ENCODE assay signal across 19 cellular contexts in genomic region chr22:20607157-20607907, GRCh38.
DNase-seq lines count a peak whose midpoint lies in the region; ATAC-seq, FAIRE-seq and TF ChIP-seq lines count a peak whose summit lies in the region.
"Had no signal": no experiment of that assay in that cellular context is flagged by ENCODE, and none has a peak within 500 bp of the region (broad histone marks: within the 10 kb centered on the region; RNA-seq: fewer than 3 reads in every experiment).

No MANE protein-coding gene starts in this region.

- no peak overlapping the region for H3K9ac ChIP-seq in Karpas-422 (ENCODE audit: low read length)

- no peak overlapping the region for H3K27ac Mint-ChIP-seq in WTC11
- H3K27ac Mint-ChIP-seq in stimulated activated effector memory CD8-positive, alpha-beta T cell treated with anti-CD3 and anti-CD28 coated beads, Interleukin-12 subunit alpha, Interleukin-12 subunit beta, amount 100 ng/mL, for 72 hours, result no peak overlapping the region
- H3K27ac Mint-ChIP-seq: activated B cell treated with CpG ODN at 0.5 μM for 24 hours; activated T-helper 17 cell treated with anti-CD3 and anti-CD28 coated beads, Interleukin-2, amount 50 U/mL, for 72 hours had no signal

- H3K79me2 ChIP-seq in Karpas-422 (ENCODE audit: low read length) (no peaks in the 10 kb centered on the region), osteoblast (ENCODE audit: insufficient read depth, low read length) (no peaks in the 10 kb centered on the region)

- H3K4me2 ChIP-seq in Karpas-422 (ENCODE audit: low read depth, low read length, poor library complexity, severe bottlenecking) (peak overlapping the region; percentile 7), osteoblast (ENCODE audit: insufficient read depth, low read length) (no peak overlapping the region)

- FAIRE-seq in GM12892 (lab: Jason Lieb, UNC), result no peak
- FAIRE-seq: kidney had no signal

- H4K20me1 ChIP-seq in Karpas-422 (ENCODE audit: insufficient read depth, low read depth, low read length), result 0 out of 2 replicates have a peak, but pooled peaks cover 4% of the 10 kb centered on the region
- no peaks in the 10 kb centered on the region for H4K20me1 ChIP-seq in osteoblast (ENCODE audit: insufficient read depth, low read length)

- H3K36me3 ChIP-seq in Karpas-422 (ENCODE audit: insufficient read depth, low read length) (no peaks in the 10 kb centered on the region), osteoblast (ENCODE audit: insufficient read depth, low read length) (no peaks in the 10 kb centered on the region)
- H3K36me3 ChIP-seq: tibial nerve had no signal

- no peaks in the 10 kb centered on the region for H3K9me2 ChIP-seq in Karpas-422 (replicated peaks; ENCODE audit: insufficient read depth, low read length)

- H3K4me3 ChIP-seq in Karpas-422 (ENCODE audit: low read length), result no peak overlapping the region
- no peak overlapping the region for H3K4me3 ChIP-seq in osteoblast (ENCODE audit: insufficient read depth, low read length)
- H3K4me3 ChIP-seq: tibial nerve had no signal

- H3K9me3 Mint-ChIP-seq in WTC11, result no peaks in the 10 kb centered on the region
- H3K9me3 Mint-ChIP-seq in stimulated activated effector memory CD8-positive, alpha-beta T cell treated with anti-CD3 and anti-CD28 coated beads, Interleukin-12 subunit alpha, Interleukin-12 subunit beta, amount 100 ng/mL, for 72 hours, result no peaks in the 10 kb centered on the region
- H3K9me3 Mint-ChIP-seq: activated B cell treated with CpG ODN at 0.5 μM for 24 hours; activated T-helper 17 cell treated with anti-CD3 and anti-CD28 coated beads, Interleukin-2, amount 50 U/mL, for 72 hours had no signal

- ATAC-seq in WTC11 (peak; percentile 3; the same call in 1 of the 2 replicates), GM21381 (IDR thresholded peaks at IDR 0.05; ENCODE audit: unreplicated experiment) (no peak)
- ATAC-seq in stimulated activated effector memory CD8-positive, alpha-beta T cell treated with anti-CD3 and anti-CD28 coated beads, Interleukin-12 subunit alpha, Interleukin-12 subunit beta, amount 100 ng/mL, for 72 hours, result no peak

- no peaks in the 10 kb centered on the region for H3K36me3 Mint-ChIP-seq in WTC11
- no peaks in the 10 kb centered on the region for H3K36me3 Mint-ChIP-seq in stimulated activated effector memory CD8-positive, alpha-beta T cell treated with anti-CD3 and anti-CD28 coated beads, Interleukin-12 subunit alpha, Interleukin-12 subunit beta, amount 100 ng/mL, for 72 hours

- no peak overlapping the region for H2AFZ ChIP-seq in Karpas-422 (ENCODE audit: low read length)
- H2AFZ ChIP-seq in osteoblast (ENCODE audit: low read length), result no peak overlapping the region

- no peaks in the 10 kb centered on the region for H3K9me3 ChIP-seq in Karpas-422 (ENCODE audit: low read length)
- no peaks in the 10 kb centered on the region for H3K9me3 ChIP-seq in osteoblast (ENCODE audit: low read depth, low read length)
- H3K9me3 ChIP-seq: tibial nerve had no signal

- H3K27ac ChIP-seq in Karpas-422 (ENCODE audit: low read length), result no peak overlapping the region
- no peak overlapping the region for H3K27ac ChIP-seq in osteoblast (ENCODE audit: low read depth, low read length)
- H3K27ac ChIP-seq: C4-2B, tibial nerve had no signal

- TF ChIP-seq POLR2A in GM12892 (IDR thresholded peaks at IDR 0.05; ENCODE audit: low read depth, low read length), result no peak

- no peak for TF ChIP-seq CTCF in WTC11 (IDR thresholded peaks at IDR 0.05)
- no peak for TF ChIP-seq CTCF in osteoblast (IDR thresholded peaks at IDR 0.05; ENCODE audit: extremely low read depth, low read depth, low read length)

- no peak overlapping the region for H3K4me3 Mint-ChIP-seq in WTC11
- H3K4me3 Mint-ChIP-seq in stimulated activated effector memory CD8-positive, alpha-beta T cell treated with anti-CD3 and anti-CD28 coated beads, Interleukin-12 subunit alpha, Interleukin-12 subunit beta, amount 100 ng/mL, for 72 hours, result no peak overlapping the region
- H3K4me3 Mint-ChIP-seq: activated B cell treated with CpG ODN at 0.5 μM for 24 hours; activated T-helper 17 cell treated with anti-CD3 and anti-CD28 coated beads, Interleukin-2, amount 50 U/mL, for 72 hours had no signal

- H3K4me1 ChIP-seq in Karpas-422 (ENCODE audit: low read length) (peaks cover 12% of the 10 kb centered on the region), osteoblast (ENCODE audit: insufficient read depth, low read length) (no peaks in the 10 kb centered on the region)
- H3K4me1 ChIP-seq: tibial nerve had no signal

- peaks cover 12% of the 10 kb centered on the region for H3K4me1 Mint-ChIP-seq in WTC11
- H3K4me1 Mint-ChIP-seq in stimulated activated effector memory CD8-positive, alpha-beta T cell treated with anti-CD3 and anti-CD28 coated beads, Interleukin-12 subunit alpha, Interleukin-12 subunit beta, amount 100 ng/mL, for 72 hours, result peaks cover 38% of the 10 kb centered on the region

- POLR2A ChIA-PET in WTC11 (lab: Charles Lee), result no interaction called here

- H3K27me3 ChIP-seq in Karpas-422 (ENCODE audit: low read length) (no peaks in the 10 kb centered on the region), osteoblast (ENCODE audit: insufficient read depth, low read length) (no peaks in the 10 kb centered on the region)

- CTCF ChIA-PET in WTC11 (lab: Charles Lee), result interaction anchor here (1.2 to 3.4 kb wide), 6 partner anchors 15 to 189 kb away, joined by 3 to 18 read pairs (median 10); no protein-coding TSS in a partner anchor

- no peaks in the 10 kb centered on the region for H3K27me3 Mint-ChIP-seq in WTC11 (ENCODE audit: low read depth)
- H3K27me3 Mint-ChIP-seq: activated T-helper 17 cell treated with anti-CD3 and anti-CD28 coated beads, Interleukin-2, amount 50 U/mL, for 72 hours had no signal

- DNase-seq in GM12892 (ENCODE audit: insufficient read length), result peak; percentile 19
- DNase-seq in Karpas-422, result no peak
- no peak for DNase-seq in WTC11 (ENCODE audit: low spot score)
- peak; percentile 62 for DNase-seq in osteoblast (ENCODE audit: insufficient read length, low spot score, missing footprints)
- no peak for DNase-seq in activated naive CD4-positive, alpha-beta T cell treated with Interleukin-2 at 50 U/mL for 16 hours
- DNase-seq in stimulated activated effector memory CD8-positive, alpha-beta T cell treated with anti-CD3 and anti-CD28 coated beads, Interleukin-12 subunit alpha, Interleukin-12 subunit beta, amount 100 ng/mL, for 72 hours (ENCODE audit: low spot score in 2 of 2), result no peak
- DNase-seq: activated B cell treated with CpG ODN at 0.5 μM for 24 hours; activated CD8-positive, alpha-beta memory T cell treated with anti-CD3 and anti-CD28 coated beads for 24 hours; DMS53; effector CD4-positive, alpha-beta T cell; head of caudate nucleus; kidney; NCI-H1930; stimulated activated CD4-positive, alpha-beta T cell treated with anti-CD3 and anti-CD28 coated beads, Interleukin-4, amount 100 ng/mL, for 4 hours; T-helper 1 cell had no signal

TF ChIP-seq in WTC11, 78 proteins besides CTCF, POLR2A, EP300 and RAD21:
- TF ChIP-seq NFATC4 (CRISPR knock-in tag; IDR thresholded peaks at IDR 0.05) (no peak), MAX (CRISPR knock-in tag; IDR thresholded peaks at IDR 0.05) (0 out of 2 replicates have a peak, but pooled peaks have one; percentile 20)

Comparison
In these comparisons a context has a peak if more than half of its experiments do, and no peak if none do; other contexts are left out.
1. DNase-seq: peak in GM12892 (single experiment) and osteoblast (single experiment); none in Karpas-422 (single experiment), WTC11 (single experiment), activated naive CD4-positive, alpha-beta T cell treated with Interleukin-2 at 50 U/mL for 16 hours (single experiment) and stimulated activated effector memory CD8-positive, alpha-beta T cell treated with anti-CD3 and anti-CD28 coated beads, Interleukin-12 subunit alpha, Interleukin-12 subunit beta, amount 100 ng/mL, for 72 hours (0 of 2).